1 cellular context compared by ENCODE assay signal in the genomic region with DNA sequence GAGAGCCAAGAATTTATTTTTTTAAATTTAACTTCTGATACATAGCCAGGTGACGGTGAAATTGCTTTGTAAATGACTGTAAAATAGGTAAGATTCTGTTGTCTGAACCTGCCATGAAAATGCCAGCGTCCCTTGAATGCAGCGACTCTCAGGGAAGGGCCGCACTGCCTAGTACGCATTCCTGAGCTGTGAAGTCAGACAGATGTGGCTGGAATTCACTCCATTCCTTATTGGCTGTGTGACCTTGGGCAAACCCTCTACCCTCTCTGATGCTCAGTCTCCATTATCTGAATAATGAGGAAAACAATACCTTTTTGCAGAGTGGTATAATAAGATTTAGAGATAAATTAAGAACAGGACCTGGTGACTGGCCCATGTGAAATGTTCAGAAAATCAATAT.
TF ChIP-seq lines count a peak whose summit lies in the region.

No MANE protein-coding gene starts in this region.

TF ChIP-seq in GM23338, 12 proteins besides CTCF, POLR2A, EP300 and RAD21 (continued from another document):
- TF ChIP-seq, protein P1, sequence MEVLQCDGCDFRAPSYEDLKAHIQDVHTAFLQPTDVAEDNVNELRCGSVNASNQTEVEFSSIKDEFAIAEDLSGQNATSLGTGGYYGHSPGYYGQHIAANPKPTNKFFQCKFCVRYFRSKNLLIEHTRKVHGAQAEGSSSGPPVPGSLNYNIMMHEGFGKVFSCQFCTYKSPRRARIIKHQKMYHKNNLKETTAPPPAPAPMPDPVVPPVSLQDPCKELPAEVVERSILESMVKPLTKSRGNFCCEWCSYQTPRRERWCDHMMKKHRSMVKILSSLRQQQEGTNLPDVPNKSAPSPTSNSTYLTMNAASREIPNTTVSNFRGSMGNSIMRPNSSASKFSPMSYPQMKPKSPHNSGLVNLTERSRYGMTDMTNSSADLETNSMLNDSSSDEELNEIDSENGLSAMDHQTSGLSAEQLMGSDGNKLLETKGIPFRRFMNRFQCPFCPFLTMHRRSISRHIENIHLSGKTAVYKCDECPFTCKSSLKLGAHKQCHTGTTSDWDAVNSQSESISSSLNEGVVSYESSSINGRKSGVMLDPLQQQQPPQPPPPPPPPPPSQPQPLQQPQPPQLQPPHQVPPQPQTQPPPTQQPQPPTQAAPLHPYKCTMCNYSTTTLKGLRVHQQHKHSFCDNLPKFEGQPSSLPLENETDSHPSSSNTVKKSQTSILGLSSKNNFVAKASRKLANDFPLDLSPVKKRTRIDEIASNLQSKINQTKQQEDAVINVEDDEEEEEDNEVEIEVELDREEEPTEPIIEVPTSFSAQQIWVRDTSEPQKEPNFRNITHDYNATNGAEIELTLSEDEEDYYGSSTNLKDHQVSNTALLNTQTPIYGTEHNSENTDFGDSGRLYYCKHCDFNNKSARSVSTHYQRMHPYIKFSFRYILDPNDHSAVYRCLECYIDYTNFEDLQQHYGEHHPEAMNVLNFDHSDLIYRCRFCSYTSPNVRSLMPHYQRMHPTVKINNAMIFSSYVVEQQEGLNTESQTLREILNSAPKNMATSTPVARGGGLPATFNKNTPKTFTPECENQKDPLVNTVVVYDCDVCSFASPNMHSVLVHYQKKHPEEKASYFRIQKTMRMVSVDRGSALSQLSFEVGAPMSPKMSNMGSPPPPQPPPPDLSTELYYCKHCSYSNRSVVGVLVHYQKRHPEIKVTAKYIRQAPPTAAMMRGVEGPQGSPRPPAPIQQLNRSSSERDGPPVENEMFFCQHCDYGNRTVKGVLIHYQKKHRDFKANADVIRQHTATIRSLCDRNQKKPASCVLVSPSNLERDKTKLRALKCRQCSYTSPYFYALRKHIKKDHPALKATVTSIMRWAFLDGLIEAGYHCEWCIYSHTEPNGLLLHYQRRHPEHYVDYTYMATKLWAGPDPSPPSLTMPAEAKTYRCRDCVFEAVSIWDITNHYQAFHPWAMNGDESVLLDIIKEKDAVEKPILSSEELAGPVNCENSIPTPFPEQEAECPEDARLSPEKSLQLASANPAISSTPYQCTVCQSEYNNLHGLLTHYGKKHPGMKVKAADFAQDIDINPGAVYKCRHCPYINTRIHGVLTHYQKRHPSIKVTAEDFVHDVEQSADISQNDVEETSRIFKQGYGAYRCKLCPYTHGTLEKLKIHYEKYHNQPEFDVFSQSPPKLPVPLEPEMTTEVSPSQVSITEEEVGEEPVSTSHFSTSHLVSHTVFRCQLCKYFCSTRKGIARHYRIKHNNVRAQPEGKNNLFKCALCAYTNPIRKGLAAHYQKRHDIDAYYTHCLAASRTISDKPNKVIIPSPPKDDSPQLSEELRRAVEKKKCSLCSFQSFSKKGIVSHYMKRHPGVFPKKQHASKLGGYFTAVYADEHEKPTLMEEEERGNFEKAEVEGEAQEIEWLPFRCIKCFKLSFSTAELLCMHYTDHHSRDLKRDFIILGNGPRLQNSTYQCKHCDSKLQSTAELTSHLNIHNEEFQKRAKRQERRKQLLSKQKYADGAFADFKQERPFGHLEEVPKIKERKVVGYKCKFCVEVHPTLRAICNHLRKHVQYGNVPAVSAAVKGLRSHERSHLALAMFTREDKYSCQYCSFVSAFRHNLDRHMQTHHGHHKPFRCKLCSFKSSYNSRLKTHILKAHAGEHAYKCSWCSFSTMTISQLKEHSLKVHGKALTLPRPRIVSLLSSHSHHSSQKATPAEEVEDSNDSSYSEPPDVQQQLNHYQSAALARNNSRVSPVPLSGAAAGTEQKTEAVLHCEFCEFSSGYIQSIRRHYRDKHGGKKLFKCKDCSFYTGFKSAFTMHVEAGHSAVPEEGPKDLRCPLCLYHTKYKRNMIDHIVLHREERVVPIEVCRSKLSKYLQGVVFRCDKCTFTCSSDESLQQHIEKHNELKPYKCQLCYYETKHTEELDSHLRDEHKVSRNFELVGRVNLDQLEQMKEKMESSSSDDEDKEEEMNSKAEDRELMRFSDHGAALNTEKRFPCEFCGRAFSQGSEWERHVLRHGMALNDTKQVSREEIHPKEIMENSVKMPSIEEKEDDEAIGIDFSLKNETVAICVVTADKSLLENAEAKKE (CRISPR knock-in tag; IDR thresholded peaks at IDR 0.05), result no peak
